Comparison of ENCODE assay signal across 15 cellular contexts in the genomic region with DNA sequence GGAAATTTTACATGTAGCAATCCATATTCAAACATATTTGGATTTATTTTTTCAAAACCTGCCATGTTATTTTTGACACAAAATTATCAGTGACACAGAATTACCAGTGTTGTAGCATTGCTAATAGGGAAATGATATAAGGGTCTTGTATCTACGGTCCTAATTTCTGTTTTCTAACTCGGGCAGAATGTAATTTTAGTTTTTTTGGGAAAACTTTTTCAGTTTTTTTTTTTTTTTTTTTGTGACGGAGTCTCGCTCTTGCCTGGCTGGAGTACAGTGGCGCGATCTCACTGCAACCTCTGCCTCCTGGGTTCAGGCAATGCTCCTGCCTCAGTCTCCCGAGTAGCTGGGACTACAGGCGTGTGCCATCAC. TPM values are rescaled to one million over a fixed set of nuclear protein-coding genes. Genes with fewer than 3 reads are reported as not detected.
A peak's percentile ranks its signal among the peaks of the same experiment; 100 is the strongest.
DNase-seq lines count a peak whose midpoint lies in the region; ATAC-seq and TF ChIP-seq lines count a peak whose summit lies in the region.
"Had no signal": no experiment of that assay in that cellular context is flagged by ENCODE, and none has a peak within 500 bp of the region (broad histone marks: within the 10 kb centered on the region; RNA-seq: fewer than 3 reads in every experiment).

No MANE protein-coding gene starts in this region.

- peaks cover 14% of the 10 kb centered on the region for H3K4me1 ChIP-seq in HUES64 (ENCODE audit: insufficient read depth, low read length)
- H3K4me1 ChIP-seq in neural progenitor cell: peaks cover 18% of the 10 kb centered on the region
- H3K4me1 ChIP-seq in Peyer's patch: peaks cover 0 to 29% (median 4%) of the 10 kb centered on the region in 4 donors

- H4K20me1 ChIP-seq in neural progenitor cell (ENCODE audit: low read depth): peaks cover 49% of the 10 kb centered on the region

- peaks cover 87% of the 10 kb centered on the region for H3K79me2 ChIP-seq in neural progenitor cell (ENCODE audit: low read depth)

- H3K36me3 Mint-ChIP-seq in activated CD4-positive, alpha-beta T cell treated with anti-CD3 and anti-CD28 coated beads, Interleukin-2, amount 10 ng/mL, durations not matched to agents 7 days and 5 days (ENCODE audit: low read depth): peaks cover 28% of the 10 kb centered on the region
- H3K36me3 Mint-ChIP-seq in activated naive CD8-positive, alpha-beta T cell treated with anti-CD3 and anti-CD28 coated beads for 36 hours: peaks cover 28% of the 10 kb centered on the region
- H3K36me3 Mint-ChIP-seq in neural progenitor cell: peaks cover 20% of the 10 kb centered on the region

- H3K4me2 ChIP-seq in neural progenitor cell: peak overlapping the region; percentile 40

- no peaks in the 10 kb centered on the region for H3K9me3 ChIP-seq in HUES64 (ENCODE audit: insufficient read depth, low read depth, low read length)
- H3K9me3 ChIP-seq in neural progenitor cell (ENCODE audit: low read depth): no peaks in the 10 kb centered on the region
- H3K9me3 ChIP-seq in Peyer's patch: no peaks in the 10 kb centered on the region
- H3K9me3 ChIP-seq: right atrium auricular region had no signal

- H2AFZ ChIP-seq in neural progenitor cell (replicated peaks): no peak overlapping the region

- POLR2A ChIA-PET in activated CD4-positive, alpha-beta T cell treated with anti-CD3 and anti-CD28 coated beads, Interleukin-2, amount 10 ng/mL, durations not matched to agents 7 days and 5 days (lab: Charles Lee): no interaction called here

- CTCF ChIA-PET in activated CD4-positive, alpha-beta T cell treated with anti-CD3 and anti-CD28 coated beads, Interleukin-2, amount 10 ng/mL, durations not matched to agents 7 days and 5 days (lab: Charles Lee): no interaction called here

- no peak for ATAC-seq in activated CD4-positive, CD25-positive, alpha-beta regulatory T cell treated with anti-CD3 and anti-CD28 coated beads, Interleukin-2, amount 50 U/mL, for 24 hours
- ATAC-seq: esophagus mucosa had no signal

- DNase-seq in activated CD4-positive, alpha-beta T cell treated with anti-CD3 and anti-CD28 coated beads, Interleukin-2, amount 10 ng/mL, durations not matched to agents 7 days and 5 days: no peak
- no peak for DNase-seq in activated CD4-positive, alpha-beta T cell treated with anti-CD3 and anti-CD28 coated beads, Interleukin-2, amount 50 U/mL, for 4 hours
- no peak for DNase-seq in activated naive CD8-positive, alpha-beta T cell treated with anti-CD3 and anti-CD28 coated beads for 36 hours
- DNase-seq in neural progenitor cell (ENCODE audit: low spot score) (no peak), NCI-H526 (lab: John Stamatoyannopoulos, UW) (no peak), Peyer's patch (no peak)
- DNase-seq: ACHN; activated effector memory CD4-positive, alpha-beta T cell treated with Interleukin-2 at 50 U/mL for 16 hours; DMS79; NCI-H2171 treated with DMSO at 0.1 percent for 48 hours had no signal

- TF ChIP-seq POLR2A in Peyer's patch (IDR thresholded peaks at IDR 0.05): no peak

- 94% methylated on average over 8 of the region's 8 CpGs for WGBS in HUES64

- H3K9ac ChIP-seq in HUES64 (ENCODE audit: low read depth, low read length) (no peak overlapping the region), neural progenitor cell (no peak overlapping the region)

- peaks cover 17% of the 10 kb centered on the region for H3F3A ChIP-seq in neural progenitor cell (ENCODE audit: low read depth)

- no peak for TF ChIP-seq CTCF in neural progenitor cell (IDR thresholded peaks at IDR 0.05)
- TF ChIP-seq CTCF in Peyer's patch (IDR thresholded peaks at IDR 0.05): no peak

- H3K4me1 Mint-ChIP-seq in activated CD4-positive, alpha-beta T cell treated with anti-CD3 and anti-CD28 coated beads, Interleukin-2, amount 10 ng/mL, durations not matched to agents 7 days and 5 days: peaks cover 41% of the 10 kb centered on the region
- H3K4me1 Mint-ChIP-seq in activated naive CD8-positive, alpha-beta T cell treated with anti-CD3 and anti-CD28 coated beads for 36 hours: peaks cover 25% of the 10 kb centered on the region
- H3K4me1 Mint-ChIP-seq in neural progenitor cell: peaks cover 22% of the 10 kb centered on the region

- no peaks in the 10 kb centered on the region for H3K9me3 Mint-ChIP-seq in activated CD4-positive, alpha-beta T cell treated with anti-CD3 and anti-CD28 coated beads, Interleukin-2, amount 10 ng/mL, durations not matched to agents 7 days and 5 days
- no peaks in the 10 kb centered on the region for H3K9me3 Mint-ChIP-seq in activated naive CD8-positive, alpha-beta T cell treated with anti-CD3 and anti-CD28 coated beads for 36 hours
- H3K9me3 Mint-ChIP-seq in neural progenitor cell: no peaks in the 10 kb centered on the region

- H3K36me3 ChIP-seq in HUES64 (ENCODE audit: insufficient read depth, low read length) (peaks cover 38% of the 10 kb centered on the region), neural progenitor cell (peaks cover 15% of the 10 kb centered on the region), Peyer's patch (peaks cover 0 to 29% (median 0%) of the 10 kb centered on the region in 3 donors)

- H3K4me3 Mint-ChIP-seq in activated CD4-positive, alpha-beta T cell treated with anti-CD3 and anti-CD28 coated beads, Interleukin-2, amount 10 ng/mL, durations not matched to agents 7 days and 5 days: peak overlapping the region; percentile 17
- peak overlapping the region; percentile 43 for H3K4me3 Mint-ChIP-seq in activated naive CD8-positive, alpha-beta T cell treated with anti-CD3 and anti-CD28 coated beads for 36 hours
- no peak overlapping the region for H3K4me3 Mint-ChIP-seq in neural progenitor cell

- H3K4me3 ChIP-seq in HUES64 (ENCODE audit: low read length) (0 out of 2 replicates have a peak overlapping the region, but pooled peaks have one; percentile 12), neural progenitor cell (no peak overlapping the region), Peyer's patch (peak overlapping the region in 1 of 4 donors; percentile 78)

- no peaks in the 10 kb centered on the region for H3K27me3 Mint-ChIP-seq in activated CD4-positive, alpha-beta T cell treated with anti-CD3 and anti-CD28 coated beads, Interleukin-2, amount 10 ng/mL, durations not matched to agents 7 days and 5 days
- no peaks in the 10 kb centered on the region for H3K27me3 Mint-ChIP-seq in activated naive CD8-positive, alpha-beta T cell treated with anti-CD3 and anti-CD28 coated beads for 36 hours
- H3K27me3 Mint-ChIP-seq in neural progenitor cell (ENCODE audit: insufficient read depth, low read depth): peaks cover 3% of the 10 kb centered on the region

- H3K27ac ChIP-seq in HUES64 (ENCODE audit: low read depth, low read length) (no peak overlapping the region), neural progenitor cell (no peak overlapping the region), Peyer's patch (no peak overlapping the region)
- H3K27ac ChIP-seq: right atrium auricular region had no signal

- H3K27ac Mint-ChIP-seq in activated CD4-positive, alpha-beta T cell treated with anti-CD3 and anti-CD28 coated beads, Interleukin-2, amount 10 ng/mL, durations not matched to agents 7 days and 5 days: no peak overlapping the region
- H3K27ac Mint-ChIP-seq in activated naive CD8-positive, alpha-beta T cell treated with anti-CD3 and anti-CD28 coated beads for 36 hours: no peak overlapping the region
- no peak overlapping the region for H3K27ac Mint-ChIP-seq in neural progenitor cell

- H3K27me3 ChIP-seq in HUES64 (ENCODE audit: insufficient read depth, low read length): no peaks in the 10 kb centered on the region
- no peaks in the 10 kb centered on the region for H3K27me3 ChIP-seq in neural progenitor cell
- no peaks in the 10 kb centered on the region for H3K27me3 ChIP-seq in Peyer's patch
- H3K27me3 ChIP-seq: right atrium auricular region had no signal

RNA-seq across cellular contexts. Expression of gene UQCRH, which starts 2.6 kb away (rescaled TPM):
- total RNA-seq in activated CD4-positive, alpha-beta T cell treated with anti-CD3 and anti-CD28 coated beads, Interleukin-2, amount 10 ng/mL, durations not matched to agents 7 days and 5 days: 100 to 1,000 TPM; 247 to 273 TPM
- polyA plus RNA-seq in HUES64 (2013, experiment 1 of 2): 545 TPM
- polyA plus RNA-seq in HUES64 (2013, experiment 2 of 2): 552 TPM
- total RNA-seq in activated naive CD8-positive, alpha-beta T cell treated with anti-CD3 and anti-CD28 coated beads for 36 hours: 100 to 1,000 TPM; 455 to 457 TPM
- total RNA-seq in neural progenitor cell (ENCODE audit: low replicate concordance) (613 and 872 TPM in 2 replicates), Peyer's patch (100 to 1,000 TPM; 230 to 300 (median 262) TPM)

RNA-seq across cellular contexts. Expression of gene LRRC41, which starts 2.7 kb away (rescaled TPM):
- total RNA-seq in activated CD4-positive, alpha-beta T cell treated with anti-CD3 and anti-CD28 coated beads, Interleukin-2, amount 10 ng/mL, durations not matched to agents 7 days and 5 days: 10 to 100 TPM; 37.1 to 40.6 TPM
- polyA plus RNA-seq in HUES64 (2013, experiment 1 of 2): 37.7 TPM
- polyA plus RNA-seq in HUES64 (2013, experiment 2 of 2): 38.4 TPM
- 10 to 100 TPM; 33.6 to 35.6 TPM for total RNA-seq in activated naive CD8-positive, alpha-beta T cell treated with anti-CD3 and anti-CD28 coated beads for 36 hours
- total RNA-seq in neural progenitor cell (ENCODE audit: low replicate concordance) (43.1 and 86.2 TPM in 2 replicates), Peyer's patch (10 to 100 TPM; 19.8 to 72.3 (median 65.3) TPM)

RNA-seq across cellular contexts. Expression of gene NSUN4, which starts 34.5 kb away (rescaled TPM):
- 10 to 100 TPM; 22.2 to 22.3 TPM for total RNA-seq in activated CD4-positive, alpha-beta T cell treated with anti-CD3 and anti-CD28 coated beads, Interleukin-2, amount 10 ng/mL, durations not matched to agents 7 days and 5 days
- polyA plus RNA-seq in HUES64 (2013, experiment 1 of 2): 12.5 TPM
- polyA plus RNA-seq in HUES64 (2013, experiment 2 of 2): 11.9 TPM
- 10 to 100 TPM; 32.0 to 32.5 TPM for total RNA-seq in activated naive CD8-positive, alpha-beta T cell treated with anti-CD3 and anti-CD28 coated beads for 36 hours
- total RNA-seq in neural progenitor cell (ENCODE audit: low replicate concordance) (12.4 and 17.0 TPM in 2 replicates), Peyer's patch (10 to 100 TPM; 12.8 to 29.4 (median 18.0) TPM)

RNA-seq across cellular contexts. Expression of gene RAD54L, which starts 58.6 kb away (rescaled TPM):
- 10 to 100 TPM; 46.7 to 54.0 TPM for total RNA-seq in activated CD4-positive, alpha-beta T cell treated with anti-CD3 and anti-CD28 coated beads, Interleukin-2, amount 10 ng/mL, durations not matched to agents 7 days and 5 days
- 33.9 TPM for polyA plus RNA-seq in HUES64 (2013, experiment 1 of 2)
- 31.5 TPM for polyA plus RNA-seq in HUES64 (2013, experiment 2 of 2)
- total RNA-seq in activated naive CD8-positive, alpha-beta T cell treated with anti-CD3 and anti-CD28 coated beads for 36 hours: 10 to 100 TPM; 61.8 to 66.3 TPM
- total RNA-seq in neural progenitor cell (ENCODE audit: low replicate concordance) (22.2 and 38.2 TPM in 2 replicates), Peyer's patch (10 to 100 TPM in 2 of 4 donors, 1 to 10 TPM in 2; 3.9 to 71.8 (median 10.3) TPM)
- total RNA-seq: mononuclear cell, right atrium auricular region had no signal
